ENCODE assay signal across 9 cellular contexts in genomic region chr4:184386271-184386781, GRCh38.
DNase-seq lines count a peak whose midpoint lies in the region; ATAC-seq, FAIRE-seq and TF ChIP-seq lines count a peak whose summit lies in the region.
"Had no signal": no experiment of that assay in that cellular context is flagged by ENCODE, and none has a peak within 500 bp of the region (broad histone marks: within the 10 kb centered on the region; RNA-seq: fewer than 3 reads in every experiment).

No MANE protein-coding gene starts in this region.

- peak overlapping the region; percentile 16 for H3K9ac ChIP-seq in rectal smooth muscle tissue (ENCODE audit: low read length)

- DNase-seq in GM12892 (ENCODE audit: insufficient read length) (no peak), RWPE1 (ENCODE audit: low spot score) (no peak), heart left ventricle (peak in 4 of 5 donors; percentile 69 to 75 (median 74)), inferior parietal cortex (ENCODE audit: extremely low spot score) (no peak), islet precursor cell (no peak)
- DNase-seq: NCI-H1436 treated with DMSO at 0.1 percent for 48 hours had no signal

- CTCF ChIA-PET in RWPE1 (lab: Yijun Ruan, JAX) = no interaction called here

- ATAC-seq in heart left ventricle (peak; percentile 62 to 77 (median 66)), HG02970 (IDR thresholded peaks at IDR 0.05; ENCODE audit: low FRiP score, unreplicated experiment) (no peak), GM18520 (IDR thresholded peaks at IDR 0.05; ENCODE audit: unreplicated experiment) (no peak)

- H3K4me3 ChIP-seq in heart left ventricle (peak overlapping the region in 1 of 12 donors; percentile 4), rectal smooth muscle tissue (ENCODE audit: low read length) (no peak overlapping the region)

- WGBS in heart left ventricle, 4 donors = 21 to 31% (median 26%) methylated on average over 8 to 10 of the region's 10 CpGs

- H3K4me1 ChIP-seq in heart left ventricle (peaks cover 18 to 92% (median 70%) of the 10 kb centered on the region in 12 donors), rectal smooth muscle tissue (ENCODE audit: control insufficient read depth, insufficient read depth, low read length) (peaks cover 12% of the 10 kb centered on the region)

- no peak for TF ChIP-seq CTCF in RWPE1 (conservative IDR thresholded peaks at IDR 0.05; ENCODE audit: low read depth)
- no peak for TF ChIP-seq CTCF in heart left ventricle (IDR thresholded peaks at IDR 0.05)

- H3K36me3 ChIP-seq in heart left ventricle = peaks cover 0 to 52% (median 41%) of the 10 kb centered on the region in 9 donors
- H3K36me3 ChIP-seq in rectal smooth muscle tissue (ENCODE audit: control insufficient read depth, insufficient read depth, low read length) = peaks cover 15% of the 10 kb centered on the region

- FAIRE-seq in GM12892 (lab: Jason Lieb, UNC) = peak; percentile 33

- H3K27ac ChIP-seq in RWPE1 (peak overlapping the region; percentile 19; the same call in 1 of the 2 replicates), heart left ventricle (peak overlapping the region; percentile 69 to 96 (median 90)), rectal smooth muscle tissue (ENCODE audit: low read depth, low read length) (no peak overlapping the region)

- no peaks in the 10 kb centered on the region for H3K27me3 ChIP-seq in heart left ventricle
- H3K27me3 ChIP-seq in rectal smooth muscle tissue (ENCODE audit: control insufficient read depth, insufficient read depth, low read length) = no peaks in the 10 kb centered on the region

- TF ChIP-seq POLR2A in GM12892 (IDR thresholded peaks at IDR 0.05; ENCODE audit: low read depth, low read length) (no peak), heart left ventricle (IDR thresholded peaks at IDR 0.05) (no peak)

- POLR2A ChIA-PET in RWPE1 (lab: Yijun Ruan, JAX; ENCODE audit: low non-redundant PET) = no interaction called here

- intact Hi-C loops in heart left ventricle (cut with DNase I) = loop anchor here in 9 of 10 donors (2.0 to 10.0 kb wide), 8 partner anchors 48 to 150 kb away; partner anchors contain the start of gene IRF2 (in 5 of the 9)

- no peaks in the 10 kb centered on the region for H3K9me3 ChIP-seq in heart left ventricle

Comparison
In these comparisons a context has a peak if more than half of its experiments do, and no peak if none do; other contexts are left out.
1. DNase-seq: peak in heart left ventricle (4 of 5); none in GM12892 (single experiment), RWPE1 (single experiment), inferior parietal cortex (single experiment) and islet precursor cell (single experiment).
2. ATAC-seq: peak in heart left ventricle (4 of 4); none in HG02970 (single experiment) and GM18520 (single experiment).